27 cellular contexts compared by ENCODE assay signal in genomic region chr15:98529205-98530145, GRCh38.
"Had no signal": no experiment of that assay in that cellular context is flagged by ENCODE, and none has a peak within 500 bp of the region (broad histone marks: within the 10 kb centered on the region; RNA-seq: fewer than 3 reads in every experiment).

No MANE protein-coding gene starts in this region.

- H3K36me3 Mint-ChIP-seq: activated CD4-positive, alpha-beta memory T cell treated with anti-CD3 and anti-CD28 coated beads for 36 hours; activated naive CD4-positive, alpha-beta T cell treated with anti-CD3 and anti-CD28 coated beads, Interleukin-2, amount 50 U/mL, for 72 hours had no signal

- H3K36me3 ChIP-seq: brain microvascular endothelial cell, cardiac muscle cell had no signal

- DNase-seq: activated B cell treated with CpG ODN at 0.5 μM for 24 hours; activated CD4-positive, alpha-beta memory T cell treated with anti-CD3 and anti-CD28 coated beads for 36 hours; activated CD4-positive, alpha-beta T cell treated with anti-CD3 and anti-CD28 coated beads for 1 hour; activated CD4-positive, alpha-beta T cell treated with anti-CD3 and anti-CD28 coated beads, Interleukin-2, amount 10 ng/mL, durations not matched to agents 24 days and 14 days; activated CD8-positive, alpha-beta memory T cell treated with anti-CD3 and anti-CD28 coated beads for 24 hours; activated effector memory CD4-positive, alpha-beta T cell treated with anti-CD3 and anti-CD28 coated beads, Interleukin-2, amount 50 U/mL, for 16 hours; activated naive CD4-positive, alpha-beta T cell treated with Interleukin-2 at 50 U/mL for 16 hours; activated naive CD8-positive, alpha-beta T cell treated with anti-CD3 and anti-CD28 coated beads, Interleukin-2, amount 50 U/mL, for 24 hours; activated T-cell treated with anti-CD3 and anti-CD28 coated beads, Interleukin-2, amount 50 U/mL, for 4 hours; amniotic stem cell; brain microvascular endothelial cell; cerebellar nuclear complex; Kasumi-1; KBM-7; NCI-H1092; NCI-H1417 treated with DMSO at 0.1 percent for 48 hours; NCI-H1694 treated with DMSO at 0.1 percent for 48 hours; NCI-H2029 treated with DMSO at 0.1 percent for 48 hours; NCI-H345; NCI-H510A; NCI-H526 treated with DMSO at 0.1 percent for 48 hours; PC-3; SIG-M5; T-helper 2 cell; T1000 had no signal

- H3K4me3 ChIP-seq: cardiac muscle cell had no signal

- H3K9me3 Mint-ChIP-seq: activated B cell treated with CpG ODN at 0.5 μM for 24 hours; activated CD4-positive, alpha-beta memory T cell treated with anti-CD3 and anti-CD28 coated beads for 36 hours; activated CD4-positive, alpha-beta T cell treated with anti-CD3 and anti-CD28 coated beads, Interleukin-2, amount 10 ng/mL, durations not matched to agents 24 days and 14 days; activated naive CD4-positive, alpha-beta T cell treated with anti-CD3 and anti-CD28 coated beads, Interleukin-2, amount 50 U/mL, for 72 hours; activated naive CD8-positive, alpha-beta T cell treated with anti-CD3 and anti-CD28 coated beads, Interleukin-2, amount 50 U/mL, for 24 hours; activated T-cell treated with anti-CD3 and anti-CD28 coated beads, Interleukin-2, amount 50 U/mL, for 4 hours had no signal

- H3K27ac Mint-ChIP-seq: activated B cell treated with CpG ODN at 0.5 μM for 24 hours; activated CD4-positive, alpha-beta memory T cell treated with anti-CD3 and anti-CD28 coated beads for 36 hours; activated CD4-positive, alpha-beta T cell treated with anti-CD3 and anti-CD28 coated beads, Interleukin-2, amount 10 ng/mL, durations not matched to agents 24 days and 14 days; activated naive CD4-positive, alpha-beta T cell treated with anti-CD3 and anti-CD28 coated beads, Interleukin-2, amount 50 U/mL, for 72 hours; activated naive CD8-positive, alpha-beta T cell treated with anti-CD3 and anti-CD28 coated beads, Interleukin-2, amount 50 U/mL, for 24 hours had no signal

- H3K4me3 Mint-ChIP-seq: activated B cell treated with CpG ODN at 0.5 μM for 24 hours; activated CD4-positive, alpha-beta memory T cell treated with anti-CD3 and anti-CD28 coated beads for 36 hours; activated CD4-positive, alpha-beta T cell treated with anti-CD3 and anti-CD28 coated beads, Interleukin-2, amount 10 ng/mL, durations not matched to agents 24 days and 14 days; activated naive CD8-positive, alpha-beta T cell treated with anti-CD3 and anti-CD28 coated beads, Interleukin-2, amount 50 U/mL, for 24 hours; activated T-cell treated with anti-CD3 and anti-CD28 coated beads, Interleukin-2, amount 50 U/mL, for 4 hours had no signal

- H3K27ac ChIP-seq: brain microvascular endothelial cell, cardiac muscle cell had no signal

- H3K4me1 Mint-ChIP-seq: activated B cell treated with CpG ODN at 0.5 μM for 24 hours; activated CD4-positive, alpha-beta T cell treated with anti-CD3 and anti-CD28 coated beads, Interleukin-2, amount 10 ng/mL, durations not matched to agents 24 days and 14 days; activated naive CD8-positive, alpha-beta T cell treated with anti-CD3 and anti-CD28 coated beads, Interleukin-2, amount 50 U/mL, for 24 hours had no signal

- H3K27me3 ChIP-seq: brain microvascular endothelial cell, cardiac muscle cell had no signal

- ATAC-seq: activated naive CD8-positive, alpha-beta T cell treated with anti-CD3 and anti-CD28 coated beads, Interleukin-2, amount 50 U/mL, for 24 hours; activated T-cell treated with anti-CD3 and anti-CD28 coated beads, Interleukin-2, amount 50 U/mL, for 4 hours; PC-3 had no signal
